Comparison of ENCODE assay signal across 8 cellular contexts in the genomic region with DNA sequence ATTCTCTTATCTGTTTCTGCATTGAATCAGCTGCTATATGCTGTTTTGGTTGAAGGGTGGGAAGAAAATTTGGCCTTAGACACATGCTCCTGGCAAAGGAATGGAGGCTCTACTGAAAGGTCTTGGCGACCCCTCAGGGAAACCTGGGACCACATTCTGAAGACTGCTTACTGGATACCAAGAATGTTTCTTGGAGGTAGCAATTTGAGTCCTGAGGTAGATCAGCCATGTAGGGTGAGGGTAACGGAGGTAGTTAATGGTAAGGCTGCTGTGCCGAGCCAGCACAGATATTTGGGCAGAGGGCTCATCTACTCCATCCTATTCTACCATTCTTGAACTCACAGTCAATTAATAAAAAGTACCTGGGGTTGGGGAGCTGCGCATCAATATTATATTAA. TPM values are rescaled to one million over a fixed set of nuclear protein-coding genes. Genes with fewer than 3 reads are reported as not detected.
DNase-seq lines count a peak whose midpoint lies in the region; ATAC-seq and TF ChIP-seq lines count a peak whose summit lies in the region.

No MANE protein-coding gene starts in this region.

- H3K9me3 Mint-ChIP-seq in activated CD4-positive, alpha-beta T cell treated with anti-CD3 and anti-CD28 coated beads, Interleukin-2, amount 10 ng/mL, durations not matched to agents 7 days and 5 days: no peaks in the 10 kb centered on the region
- H3K9me3 Mint-ChIP-seq in activated T-helper 17 cell treated with anti-CD3 and anti-CD28 coated beads, Interleukin-2, amount 50 U/mL, for 72 hours: no peaks in the 10 kb centered on the region

- peaks cover 41% of the 10 kb centered on the region for H3K4me1 Mint-ChIP-seq in activated CD4-positive, alpha-beta T cell treated with anti-CD3 and anti-CD28 coated beads, Interleukin-2, amount 10 ng/mL, durations not matched to agents 7 days and 5 days
- peaks cover 12% of the 10 kb centered on the region for H3K4me1 Mint-ChIP-seq in activated T-helper 17 cell treated with anti-CD3 and anti-CD28 coated beads, Interleukin-2, amount 50 U/mL, for 72 hours

- H3K4me1 ChIP-seq in thyroid gland: peaks cover 34% of the 10 kb centered on the region in 2 donors

- POLR2A ChIA-PET in activated CD4-positive, alpha-beta T cell treated with anti-CD3 and anti-CD28 coated beads, Interleukin-2, amount 10 ng/mL, durations not matched to agents 7 days and 5 days (lab: Charles Lee): interaction anchor here (1.1 kb wide), 1 partner anchor 62 kb away, joined by 4 read pairs; no protein-coding TSS in a partner anchor

- TF ChIP-seq CTCF in kidney epithelial cell (IDR thresholded peaks at IDR 0.05; ENCODE audit: insufficient read depth, low read length, poor library complexity, severe bottlenecking) (no peak), thyroid gland (IDR thresholded peaks at IDR 0.05) (no peak)

- H3K36me3 Mint-ChIP-seq in activated CD4-positive, alpha-beta T cell treated with anti-CD3 and anti-CD28 coated beads, Interleukin-2, amount 10 ng/mL, durations not matched to agents 7 days and 5 days (ENCODE audit: low read depth): peaks cover 2% of the 10 kb centered on the region
- H3K36me3 Mint-ChIP-seq in activated T-helper 17 cell treated with anti-CD3 and anti-CD28 coated beads, Interleukin-2, amount 50 U/mL, for 72 hours (ENCODE audit: low read depth): peaks cover 24% of the 10 kb centered on the region

- H3K27ac ChIP-seq in thyroid gland: peak overlapping the region; percentile 98 to 99 (median 98)

- H3K36me3 ChIP-seq in kidney epithelial cell (ENCODE audit: control insufficient read depth, insufficient read depth, low read length) (no peaks in the 10 kb centered on the region), thyroid gland (no peaks in the 10 kb centered on the region)

- H3K27me3 ChIP-seq in kidney epithelial cell (ENCODE audit: control insufficient read depth, insufficient read depth, low read length) (no peaks in the 10 kb centered on the region), thyroid gland (no peaks in the 10 kb centered on the region)

- H3K4me3 ChIP-seq in kidney epithelial cell (ENCODE audit: low read depth, low read length) (peak overlapping the region; percentile 69), thyroid gland (replicated peaks in 1 of 3) (peak overlapping the region; percentile 44 to 94 (median 90))

- WGBS in thyroid gland, 2 donors: 2 to 5% methylated on average over 4 of the region's 4 CpGs

- H3K27ac Mint-ChIP-seq in activated CD4-positive, alpha-beta T cell treated with anti-CD3 and anti-CD28 coated beads, Interleukin-2, amount 10 ng/mL, durations not matched to agents 7 days and 5 days: peak overlapping the region; percentile 87
- H3K27ac Mint-ChIP-seq in activated T-helper 17 cell treated with anti-CD3 and anti-CD28 coated beads, Interleukin-2, amount 50 U/mL, for 72 hours: peak overlapping the region; percentile 84

- CTCF ChIA-PET in activated CD4-positive, alpha-beta T cell treated with anti-CD3 and anti-CD28 coated beads, Interleukin-2, amount 10 ng/mL, durations not matched to agents 7 days and 5 days (lab: Charles Lee): interaction anchor here (0.9 to 3.8 kb wide), 6 partner anchors 9 to 61 kb away, joined by 3 to 18 read pairs (median 5); no protein-coding TSS in a partner anchor

- intact Hi-C loops in thyroid gland (cut with DNase I): no loop called here

- TF ChIP-seq POLR2A in thyroid gland (IDR thresholded peaks at IDR 0.05): no peak

- DNase-seq in activated CD4-positive, alpha-beta T cell treated with anti-CD3 and anti-CD28 coated beads, Interleukin-2, amount 10 ng/mL, durations not matched to agents 7 days and 5 days: peak; percentile 10
- no peak for DNase-seq in activated CD4-positive, alpha-beta T cell treated with anti-CD3 and anti-CD28 coated beads, Interleukin-2, amount 50 U/mL, for 48 hours
- DNase-seq in kidney epithelial cell (ENCODE audit: low read depth) (no peak), thyroid gland (no peak), DMS53 treated with DMSO at 0.1 percent for 48 hours (lab: John Stamatoyannopoulos, UW; ENCODE audit: unreplicated experiment) (no peak), cerebellum (ENCODE audit: low spot score) (no peak)

- no peaks in the 10 kb centered on the region for H3K9me3 ChIP-seq in thyroid gland

- peak overlapping the region; percentile 78 for H3K4me3 Mint-ChIP-seq in activated CD4-positive, alpha-beta T cell treated with anti-CD3 and anti-CD28 coated beads, Interleukin-2, amount 10 ng/mL, durations not matched to agents 7 days and 5 days
- peak overlapping the region; percentile 100 for H3K4me3 Mint-ChIP-seq in activated T-helper 17 cell treated with anti-CD3 and anti-CD28 coated beads, Interleukin-2, amount 50 U/mL, for 72 hours

- no peaks in the 10 kb centered on the region for H3K27me3 Mint-ChIP-seq in activated CD4-positive, alpha-beta T cell treated with anti-CD3 and anti-CD28 coated beads, Interleukin-2, amount 10 ng/mL, durations not matched to agents 7 days and 5 days
- peaks cover 3% of the 10 kb centered on the region for H3K27me3 Mint-ChIP-seq in activated T-helper 17 cell treated with anti-CD3 and anti-CD28 coated beads, Interleukin-2, amount 50 U/mL, for 72 hours

- peak; percentile 24 for ATAC-seq in HG03139 (IDR thresholded peaks at IDR 0.05; ENCODE audit: unreplicated experiment)
- peak; percentile 18 for ATAC-seq in activated T-helper 17 cell treated with anti-CD3 and anti-CD28 coated beads, Interleukin-2, amount 50 U/mL, for 72 hours (replicated peaks)

RNA-seq across cellular contexts. Expression of a gene that starts 0.4 kb away (rescaled TPM):
- 10 to 100 TPM; 43.8 to 57.5 TPM for total RNA-seq in activated CD4-positive, alpha-beta T cell treated with anti-CD3 and anti-CD28 coated beads, Interleukin-2, amount 10 ng/mL, durations not matched to agents 7 days and 5 days
- 10 to 100 TPM; 45.3 to 91.4 TPM for total RNA-seq in activated T-helper 17 cell treated with anti-CD3 and anti-CD28 coated beads, Interleukin-2, amount 50 U/mL, for 72 hours
- 37.2 and 45.7 TPM in 2 replicates for total RNA-seq in kidney epithelial cell
- total RNA-seq in thyroid gland: 100 to 1,000 TPM in 1 of 4 donors, 10 to 100 TPM in 3; 74.4 to 114 (median 89.6) TPM
- total RNA-seq in cerebellum: 87.2 TPM
